In genomic region chr3:52839892-52840545, GRCh38 we compare ENCODE assay signal across 32 cellular contexts. TPM values are rescaled to one million over a fixed set of nuclear protein-coding genes. Genes with fewer than 3 reads are reported as not detected.
DNase-seq lines count a peak whose midpoint lies in the region; ATAC-seq and TF ChIP-seq lines count a peak whose summit lies in the region.
"Had no signal": no experiment of that assay in that cellular context is flagged by ENCODE, and none has a peak within 500 bp of the region (broad histone marks: within the 10 kb centered on the region; RNA-seq: fewer than 3 reads in every experiment).

No MANE protein-coding gene starts in this region.

- TF ChIP-seq CTCF in right atrium auricular region (IDR thresholded peaks at IDR 0.05) = no peak

- H3K4me1 ChIP-seq in right atrium auricular region (peaks cover 0 to 67% of the 10 kb centered on the region in 2 donors), skeletal muscle tissue (ENCODE audit: control insufficient read depth in 3 of 3, insufficient read depth in 3 of 3, low read length in 3 of 3) (peaks cover 89 to 98% (median 96%) of the 10 kb centered on the region in 3 donors)
- H3K4me1 ChIP-seq: A549, prostate gland had no signal

- H3K27ac ChIP-seq in right atrium auricular region (no peak overlapping the region), skeletal muscle tissue (ENCODE audit: low read depth, low read length) (peak overlapping the region; percentile 97)
- H3K27ac ChIP-seq: A549, adrenal gland, hepatocyte, HL-60, neutrophil, PC-9, prostate gland, stomach, thyroid gland, vagina had no signal

- no peaks in the 10 kb centered on the region for H3K27me3 Mint-ChIP-seq in T-helper 2 cell treated with Interferon-gamma antibody and Interleukin-4, amounts not matched to agents 5 μg/mL and 100 μg/mL, for 36 hours (ENCODE audit: low read depth)
- H3K27me3 Mint-ChIP-seq in activated CD4-positive, alpha-beta T cell treated with anti-CD3 and anti-CD28 coated beads, Interleukin-2, amount 10 ng/mL, durations not matched to agents 24 days and 14 days = no peaks in the 10 kb centered on the region
- H3K27me3 Mint-ChIP-seq: activated naive CD4-positive, alpha-beta T cell treated with anti-CD3 and anti-CD28 coated beads, Interleukin-2, amount 10 ng/mL, durations not matched to agents 7 days and 5 days; central memory CD8-positive, alpha-beta T cell had no signal

- no peak overlapping the region for H3K27ac Mint-ChIP-seq in T-helper 2 cell treated with Interferon-gamma antibody and Interleukin-4, amounts not matched to agents 5 μg/mL and 100 μg/mL, for 36 hours
- no peak overlapping the region for H3K27ac Mint-ChIP-seq in activated CD4-positive, alpha-beta T cell treated with anti-CD3 and anti-CD28 coated beads, Interleukin-2, amount 10 ng/mL, durations not matched to agents 24 days and 14 days
- H3K27ac Mint-ChIP-seq: activated naive CD4-positive, alpha-beta T cell treated with anti-CD3 and anti-CD28 coated beads, Interleukin-2, amount 10 ng/mL, durations not matched to agents 7 days and 5 days had no signal

- H3K9me3 ChIP-seq in right atrium auricular region (no peaks in the 10 kb centered on the region), skeletal muscle tissue (ENCODE audit: control insufficient read depth in 3 of 3, low read length in 3 of 3) (no peaks in the 10 kb centered on the region)
- H3K9me3 ChIP-seq: A549, adrenal gland, neutrophil, prostate gland, stomach, thyroid gland, vagina had no signal

- ATAC-seq in left ventricle myocardium superior (no peak), left lobe of liver (no peak)
- ATAC-seq: A549 had no signal

- DNase-seq in left ventricle myocardium superior (peak; percentile 20), right atrium auricular region (ENCODE audit: low spot score) (no peak), RPMI7951 (ENCODE audit: low read depth) (peak; percentile 13), left lobe of liver (ENCODE audit: low spot score) (peak; percentile 45)
- DNase-seq in stimulated activated naive CD4-positive, alpha-beta T cell treated with Interleukin-2 at 50 U/mL for 16 hours (lab: John Stamatoyannopoulos, UW) = no peak
- DNase-seq in T-helper 2 cell treated with Interferon-gamma antibody and Interleukin-4, amounts not matched to agents 5 μg/mL and 100 μg/mL, for 36 hours (ENCODE audit: low spot score) = no peak
- no peak for DNase-seq in activated CD4-positive, alpha-beta T cell treated with anti-CD3 and anti-CD28 coated beads, Interleukin-2, amount 10 ng/mL, durations not matched to agents 24 days and 14 days
- DNase-seq: activated CD4-positive, alpha-beta T cell treated with anti-CD3 and anti-CD28 coated beads for 1 hour; activated CD8-positive, alpha-beta T cell treated with anti-CD3 and anti-CD28 coated beads, Interleukin-2, amount 10 ng/mL, durations not matched to agents 7 days and 5 days; activated naive CD4-positive, alpha-beta T cell treated with anti-CD3 and anti-CD28 coated beads, Interleukin-2, amount 10 ng/mL, durations not matched to agents 7 days and 5 days; adrenal gland; DMS153; foreskin melanocyte; H7; mesenchymal stem cell; NCI-H1417; NCI-H2081 treated with DMSO at 0.1 percent for 48 hours; NCI-H2227 treated with DMSO at 0.1 percent for 48 hours; NCI-H526 treated with DMSO at 0.1 percent for 48 hours; PC-9; SHP77; stomach; thyroid gland had no signal

- H3K36me3 ChIP-seq in right atrium auricular region = no peaks in the 10 kb centered on the region
- peaks cover 2 to 17% (median 17%) of the 10 kb centered on the region in 3 donors for H3K36me3 ChIP-seq in skeletal muscle tissue (ENCODE audit: control insufficient read depth in 3 of 3, insufficient read depth in 3 of 3, low read length in 3 of 3)
- H3K36me3 ChIP-seq: prostate gland had no signal

- peak overlapping the region in 2 of 3 donors; percentile 59 to 99 for H3K9ac ChIP-seq in skeletal muscle tissue (ENCODE audit: low read depth in 1 of 3, low read length in 3 of 3)

- H3K9me3 Mint-ChIP-seq in T-helper 2 cell treated with Interferon-gamma antibody and Interleukin-4, amounts not matched to agents 5 μg/mL and 100 μg/mL, for 36 hours = no peaks in the 10 kb centered on the region
- no peaks in the 10 kb centered on the region for H3K9me3 Mint-ChIP-seq in activated CD4-positive, alpha-beta T cell treated with anti-CD3 and anti-CD28 coated beads, Interleukin-2, amount 10 ng/mL, durations not matched to agents 24 days and 14 days
- H3K9me3 Mint-ChIP-seq: activated naive CD4-positive, alpha-beta T cell treated with anti-CD3 and anti-CD28 coated beads, Interleukin-2, amount 10 ng/mL, durations not matched to agents 7 days and 5 days; central memory CD8-positive, alpha-beta T cell had no signal

- intact Hi-C loops in left ventricle myocardium superior (cut with micrococcal nuclease) = no loop called here
- intact Hi-C loops in activated CD4-positive, alpha-beta T cell treated with anti-CD3 and anti-CD28 coated beads, Interleukin-2, amount 10 ng/mL, durations not matched to agents 24 days and 14 days (cut with micrococcal nuclease) = no loop called here

- no peaks in the 10 kb centered on the region for H3K27me3 ChIP-seq in right atrium auricular region
- H3K27me3 ChIP-seq in skeletal muscle tissue (ENCODE audit: control insufficient read depth in 3 of 3, insufficient read depth in 3 of 3, low read length in 3 of 3) = no peaks in the 10 kb centered on the region
- H3K27me3 ChIP-seq: adrenal gland, hepatocyte, neutrophil, stomach, thyroid gland, vagina had no signal

- H3K4me1 Mint-ChIP-seq in T-helper 2 cell treated with Interferon-gamma antibody and Interleukin-4, amounts not matched to agents 5 μg/mL and 100 μg/mL, for 36 hours (ENCODE audit: low read depth) = peaks cover 17% of the 10 kb centered on the region
- peaks cover 29% of the 10 kb centered on the region for H3K4me1 Mint-ChIP-seq in activated CD4-positive, alpha-beta T cell treated with anti-CD3 and anti-CD28 coated beads, Interleukin-2, amount 10 ng/mL, durations not matched to agents 24 days and 14 days

- peaks cover 2% of the 10 kb centered on the region for H3K36me3 Mint-ChIP-seq in T-helper 2 cell treated with Interferon-gamma antibody and Interleukin-4, amounts not matched to agents 5 μg/mL and 100 μg/mL, for 36 hours (ENCODE audit: low read depth)
- peaks cover 10% of the 10 kb centered on the region for H3K36me3 Mint-ChIP-seq in activated CD4-positive, alpha-beta T cell treated with anti-CD3 and anti-CD28 coated beads, Interleukin-2, amount 10 ng/mL, durations not matched to agents 24 days and 14 days (ENCODE audit: low read depth)

- H3K4me3 ChIP-seq in right atrium auricular region (no peak overlapping the region), skeletal muscle tissue (ENCODE audit: low read length in 3 of 3) (peak overlapping the region; percentile 40 to 92 (median 65))
- H3K4me3 ChIP-seq: A549, adrenal gland, hepatocyte, PC-9, prostate gland, stomach, thyroid gland, vagina had no signal

- H3K4me3 Mint-ChIP-seq in T-helper 2 cell treated with Interferon-gamma antibody and Interleukin-4, amounts not matched to agents 5 μg/mL and 100 μg/mL, for 36 hours = no peak overlapping the region
- H3K4me3 Mint-ChIP-seq in activated CD4-positive, alpha-beta T cell treated with anti-CD3 and anti-CD28 coated beads, Interleukin-2, amount 10 ng/mL, durations not matched to agents 24 days and 14 days = no peak overlapping the region
- H3K4me3 Mint-ChIP-seq: activated CD8-positive, alpha-beta T cell treated with anti-CD3 and anti-CD28 coated beads, Interleukin-2, amount 10 ng/mL, durations not matched to agents 7 days and 5 days; activated naive CD4-positive, alpha-beta T cell treated with anti-CD3 and anti-CD28 coated beads, Interleukin-2, amount 10 ng/mL, durations not matched to agents 7 days and 5 days had no signal

RNA-seq across cellular contexts. Expression of gene MUSTN1, which starts 5.2 kb away (rescaled TPM):
- total RNA-seq in left ventricle myocardium superior = 10.9 TPM
- 10 to 100 TPM; 43.8 to 45.0 TPM for total RNA-seq in right atrium auricular region
- total RNA-seq in RPMI7951 (2014; rRNA removed; shearing (Covaris generic)) = 1.1 and 1.3 TPM in 2 replicates
- total RNA-seq in left lobe of liver = 0.38 TPM
- 35.5 TPM for total RNA-seq in skeletal muscle tissue
- 0.43 and 0.54 TPM in 2 replicates for total RNA-seq in activated CD4-positive, alpha-beta T cell treated with anti-CD3 and anti-CD28 coated beads, Interleukin-2, amount 10 ng/mL, durations not matched to agents 24 days and 14 days
- total RNA-seq: PC-9 had no signal

RNA-seq across cellular contexts. Expression of gene ITIH4, which starts 9.5 kb away (rescaled TPM):
- 4.1 TPM for total RNA-seq in left ventricle myocardium superior
- 1 to 10 TPM in 1 of 2 donors, not detected in 1; 1.2 TPM for total RNA-seq in right atrium auricular region
- total RNA-seq in RPMI7951 (2014; rRNA removed; shearing (Covaris generic)) = 0.48 and 0.68 TPM in 2 replicates
- 4,358 TPM for total RNA-seq in left lobe of liver
- 4.2 TPM for total RNA-seq in skeletal muscle tissue
- total RNA-seq in activated CD4-positive, alpha-beta T cell treated with anti-CD3 and anti-CD28 coated beads, Interleukin-2, amount 10 ng/mL, durations not matched to agents 24 days and 14 days = 3.5 and 3.6 TPM in 2 replicates

RNA-seq across cellular contexts. Expression of gene ITIH3, which starts 45.4 kb away (rescaled TPM):
- total RNA-seq in left ventricle myocardium superior (not detected), right atrium auricular region (1 to 10 TPM in 1 of 2 donors, under 1 TPM in 1; 0.19 to 2.1 TPM), left lobe of liver (779 TPM), skeletal muscle tissue (2.1 TPM)
- not detected in 2 replicates for total RNA-seq in RPMI7951 (2014; rRNA removed; shearing (Covaris generic))
- not detected in 2 replicates for total RNA-seq in activated CD4-positive, alpha-beta T cell treated with anti-CD3 and anti-CD28 coated beads, Interleukin-2, amount 10 ng/mL, durations not matched to agents 24 days and 14 days
- total RNA-seq: activated CD8-positive, alpha-beta T cell treated with anti-CD3 and anti-CD28 coated beads, Interleukin-2, amount 10 ng/mL, durations not matched to agents 7 days and 5 days; H7; PC-9; T-helper 2 cell treated with Interferon-gamma antibody and Interleukin-4, amounts not matched to agents 100 ng/mL and 5 ng/mL, for 36 hours had no signal

RNA-seq across cellular contexts. Expression of gene STIMATE, which starts 57.3 kb away (rescaled TPM):
- 9.0 TPM for total RNA-seq in left ventricle myocardium superior
- 10 to 100 TPM in 1 of 2 donors, 1 to 10 TPM in 1; 7.6 to 10.3 TPM for total RNA-seq in right atrium auricular region
- total RNA-seq in RPMI7951 (2014; rRNA removed; shearing (Covaris generic)) = 10.5 and 12.1 TPM in 2 replicates
- 36.4 TPM for total RNA-seq in left lobe of liver
- 8.9 TPM for total RNA-seq in skeletal muscle tissue
- total RNA-seq in activated CD4-positive, alpha-beta T cell treated with anti-CD3 and anti-CD28 coated beads, Interleukin-2, amount 10 ng/mL, durations not matched to agents 24 days and 14 days = 13.8 and 18.6 TPM in 2 replicates

Comparison
In these comparisons a context has a peak if more than half of its experiments do, and no peak if none do; other contexts are left out.
1. DNase-seq: peak in left ventricle myocardium superior (single experiment), RPMI7951 (single experiment) and left lobe of liver (single experiment); none in right atrium auricular region (single experiment), stimulated activated naive CD4-positive, alpha-beta T cell treated with Interleukin-2 at 50 U/mL for 16 hours (single experiment), T-helper 2 cell treated with Interferon-gamma antibody and Interleukin-4, amounts not matched to agents 5 μg/mL and 100 μg/mL, for 36 hours (single experiment) and activated CD4-positive, alpha-beta T cell treated with anti-CD3 and anti-CD28 coated beads, Interleukin-2, amount 10 ng/mL, durations not matched to agents 24 days and 14 days (single experiment).
2. H3K4me3 ChIP-seq: peak in skeletal muscle tissue (3 of 3); none in right atrium auricular region (0 of 2).
3. RNA of gene ITIH4, which starts 9.5 kb away (total RNA-seq): 4,358 TPM in left lobe of liver (single experiment); 4.2 TPM in skeletal muscle tissue (single experiment), 4.1 TPM in left ventricle myocardium superior (single experiment), 3.5 to 3.6 TPM in activated CD4-positive, alpha-beta T cell treated with anti-CD3 and anti-CD28 coated beads, Interleukin-2, amount 10 ng/mL, durations not matched to agents 24 days and 14 days, 1.2 TPM in right atrium auricular region and 0.48 to 0.68 TPM in RPMI7951; every median in the first group is over 100 times any median in the second.
4. RNA of gene ITIH3, which starts 45.4 kb away (total RNA-seq): 779 TPM in left lobe of liver (single experiment); 0.19 to 2.1 TPM in right atrium auricular region, 2.1 TPM in skeletal muscle tissue (single experiment), not detected in left ventricle myocardium superior (single experiment), not detected in RPMI7951 and not detected in activated CD4-positive, alpha-beta T cell treated with anti-CD3 and anti-CD28 coated beads, Interleukin-2, amount 10 ng/mL, durations not matched to agents 24 days and 14 days; every median in the first group is over 100 times any median in the second.